9 cellular contexts compared by ENCODE assay signal in genomic region chr5:38599751-38600150, GRCh38. TPM values are rescaled to one million over a fixed set of nuclear protein-coding genes. Genes with fewer than 3 reads are reported as not detected.
DNase-seq lines count a peak whose midpoint lies in the region; ATAC-seq and TF ChIP-seq lines count a peak whose summit lies in the region.
"Not testable (repeated sequence)": the region's sequence is repeated elsewhere in the genome, so short reads cannot be mapped to it uniquely, and the experiment has no call there.
"Had no signal": no experiment of that assay in that cellular context is flagged by ENCODE, and none has a peak within 500 bp of the region (broad histone marks: within the 10 kb centered on the region; RNA-seq: fewer than 3 reads in every experiment).

No MANE protein-coding gene starts in this region.

- not testable (repeated sequence) for H3K23ac ChIP-seq in trophoblast cell (ENCODE audit: low read length)

- H3K36me3 ChIP-seq in HUES48 (ENCODE audit: control insufficient read depth, insufficient read depth, low read length); PC-9 (ENCODE audit: low read depth); endodermal cell (ENCODE audit: control insufficient read depth, insufficient read depth, low read length); lung (ENCODE audit: control insufficient read depth in 2 of 2, insufficient read depth in 2 of 2, low read length in 2 of 2); trophoblast cell (ENCODE audit: control insufficient read depth in 1 of 2, insufficient read depth in 2 of 2, low read length in 2 of 2); stomach: not testable (repeated sequence)

- H3K9me3 Mint-ChIP-seq in endodermal cell, result not testable (repeated sequence)

- not testable (repeated sequence) for H3K79me2 ChIP-seq in PC-9 (ENCODE audit: low read depth); trophoblast cell (ENCODE audit: control insufficient read depth, insufficient read depth, low read length, poor library complexity)

- H3K36me3 Mint-ChIP-seq in endodermal cell (ENCODE audit: low read depth), result not testable (repeated sequence)

- H3K4me1 Mint-ChIP-seq in endodermal cell, result peaks cover 81% of the 10 kb centered on the region

- H4K8ac ChIP-seq in trophoblast cell (ENCODE audit: low read depth, low read length), result not testable (repeated sequence)

- not testable (repeated sequence) for H3K4ac ChIP-seq in trophoblast cell (ENCODE audit: low read depth, low read length)

- H3K4me3 Mint-ChIP-seq in endodermal cell, result not testable (repeated sequence)

- POLR2A ChIA-PET in PC-9 (lab: Charles Lee; ENCODE audit: unreplicated experiment), result interaction anchor here (1.1 kb wide), 1 partner anchor 37 kb away, joined by 3 read pairs; no protein-coding TSS in a partner anchor

- H2AFZ ChIP-seq in PC-9; trophoblast cell (ENCODE audit: insufficient read depth, low read length, poor library complexity): not testable (repeated sequence)

- intact Hi-C loops in PC-9 (cut with micrococcal nuclease; ENCODE audit: unreplicated experiment), result loop anchor here (1.0 to 5.0 kb wide), 10 partner anchors 8 to 503 kb away; partner anchors contain the start of gene OSMR
- intact Hi-C loops in stomach (cut with DNase I; ENCODE audit: low total_unique reads), result not testable (repeated sequence)

- H3K27me3 ChIP-seq in HUES48 (ENCODE audit: control insufficient read depth, insufficient read depth, low read length); PC-9 (ENCODE audit: insufficient read depth, low read depth); endodermal cell (ENCODE audit: control insufficient read depth, insufficient read depth, low read length, poor library complexity, severe bottlenecking); lung (ENCODE audit: control insufficient read depth, insufficient read depth); trophoblast cell (ENCODE audit: insufficient read depth, low read length); stomach: not testable (repeated sequence)

- H3K27ac ChIP-seq in C4-2B (peak overlapping the region; percentile 76; the same call in 1 of the 2 replicates), HUES48 (ENCODE audit: low read depth, low read length) (peak overlapping the region; percentile 36), PC-9 (peak overlapping the region; percentile 38; the same call in 1 of the 2 replicates), trophoblast cell (ENCODE audit: low read depth, low read length) (peak overlapping the region; percentile 66), stomach (peak overlapping the region in 3 of 5 donors; percentile 60 to 79 (median 71))
- not testable (repeated sequence) for H3K27ac ChIP-seq in endodermal cell (ENCODE audit: low read depth, low read length); lung (ENCODE audit: low read depth in 1 of 2, low read length in 1 of 2)

- peak overlapping the region; percentile 60 for H3K27ac Mint-ChIP-seq in endodermal cell

- H4K12ac ChIP-seq in trophoblast cell (ENCODE audit: low read depth, low read length), result not testable (repeated sequence)

- H3K4me2 ChIP-seq in PC-9, result peak overlapping the region; percentile 32
- not testable (repeated sequence) for H3K4me2 ChIP-seq in trophoblast cell (ENCODE audit: low read length)

- not testable (repeated sequence) for TF ChIP-seq CTCF in C4-2B (conservative IDR thresholded peaks at IDR 0.05); PC-9 (conservative IDR thresholded peaks at IDR 0.05); endodermal cell (conservative IDR thresholded peaks at IDR 0.05); lung (IDR thresholded peaks at IDR 0.05; ENCODE audit: control extremely low read depth, extremely low read depth); stomach (IDR thresholded peaks at IDR 0.05)

- H3F3A ChIP-seq in PC-9 (ENCODE audit: insufficient read depth, low read depth), result peaks cover 33% of the 10 kb centered on the region

- H3K9me3 ChIP-seq in HUES48 (ENCODE audit: control insufficient read depth, insufficient read depth, low read length); PC-9 (ENCODE audit: insufficient read depth, low read depth); endodermal cell (ENCODE audit: control insufficient read depth, low read length); lung (ENCODE audit: control insufficient read depth in 2 of 2, insufficient read depth in 1 of 2, low read length in 1 of 2); trophoblast cell (ENCODE audit: insufficient read depth, low read depth, low read length); stomach: not testable (repeated sequence)

- peak in 1 of 2 experiments; percentile 43 for DNase-seq in PC-9
- not testable (repeated sequence) for DNase-seq in endodermal cell, stomach
- DNase-seq in lung (ENCODE audit: low spot score), result peak; percentile 4
- DNase-seq in trophoblast cell, result peak; percentile 73 to 88

- not testable (repeated sequence) for TF ChIP-seq POLR2A in stomach (IDR thresholded peaks at IDR 0.05)

- H2BK12ac ChIP-seq in trophoblast cell (ENCODE audit: low read length), result not testable (repeated sequence)

- H3K9ac ChIP-seq in HUES48 (ENCODE audit: low read depth, low read length); trophoblast cell (ENCODE audit: low read length): not testable (repeated sequence)
- H3K9ac ChIP-seq in endodermal cell (ENCODE audit: extremely low read depth, low read length, poor library complexity, severe bottlenecking), result peak overlapping the region; percentile 14

- ATAC-seq in lung (ENCODE audit: insufficient read depth, low FRiP score), result not testable (repeated sequence)

- TF ChIP-seq EP300 in stomach (IDR thresholded peaks at IDR 0.05), result not testable (repeated sequence)

- not testable (repeated sequence) for H3K4me3 ChIP-seq in HUES48 (ENCODE audit: low read depth, low read length); PC-9; endodermal cell (ENCODE audit: low read length); lung; trophoblast cell (ENCODE audit: low read depth, low read length); stomach

- H3K14ac ChIP-seq in trophoblast cell (ENCODE audit: low read length), result not testable (repeated sequence)

- H3K27me3 Mint-ChIP-seq in endodermal cell (ENCODE audit: insufficient read depth), result not testable (repeated sequence)

- CTCF ChIA-PET in PC-9 (lab: Charles Lee), result interaction anchor here (0.6 to 1.9 kb wide), 4 partner anchors 7 to 271 kb away, joined by 3 to 13 read pairs (median 4); no protein-coding TSS in a partner anchor

- H2BK120ac ChIP-seq in trophoblast cell (ENCODE audit: insufficient read depth, low read length, poor library complexity), result not testable (repeated sequence)

- not testable (repeated sequence) for H4K91ac ChIP-seq in trophoblast cell (ENCODE audit: low read depth, low read length)

- H3K4me1 ChIP-seq in HUES48 (ENCODE audit: control insufficient read depth, insufficient read depth, low read length), result not testable (repeated sequence)
- H3K4me1 ChIP-seq in PC-9 (replicated peaks; ENCODE audit: insufficient read depth), result peaks cover 73% of the 10 kb centered on the region
- H3K4me1 ChIP-seq in endodermal cell (ENCODE audit: control insufficient read depth, insufficient read depth, low read length), result peaks cover 37% of the 10 kb centered on the region
- H3K4me1 ChIP-seq in lung (ENCODE audit: control insufficient read depth in 2 of 2, insufficient read depth in 2 of 2, low read length in 2 of 2), result peaks cover 14 to 20% of the 10 kb centered on the region in 2 donors
- H3K4me1 ChIP-seq in trophoblast cell (ENCODE audit: control insufficient read depth in 1 of 2, insufficient read depth in 2 of 2, low read length in 2 of 2), result peaks cover 29 to 33% of the 10 kb centered on the region in 2 experiments
- H3K4me1 ChIP-seq in stomach, result peaks cover 29 to 43% (median 37%) of the 10 kb centered on the region in 4 donors

- not testable (repeated sequence) for H2BK5ac ChIP-seq in trophoblast cell (ENCODE audit: low read depth, low read length, poor library complexity)

- H2AK5ac ChIP-seq in trophoblast cell (ENCODE audit: low read length), result not testable (repeated sequence)

- not testable (repeated sequence) for H3K9me2 ChIP-seq in PC-9 (ENCODE audit: insufficient read depth)

- H4K20me1 ChIP-seq in PC-9 (ENCODE audit: insufficient read depth), result not testable (repeated sequence)

- not testable (repeated sequence) for H3K18ac ChIP-seq in trophoblast cell (ENCODE audit: low read length)

- BruUV-seq in PC-9 (replicated peaks; lab: Mats Ljungman, UMichigan), result not testable (repeated sequence)

- peaks cover 22% of the 10 kb centered on the region for H3K79me1 ChIP-seq in trophoblast cell (ENCODE audit: low read length)

RNA-seq across cellular contexts. Expression of gene LIFR, which starts 43.3 kb away (rescaled TPM):
- total RNA-seq in PC-9 (2021) (22.0 and 28.6 TPM in 2 replicates), endodermal cell (10 to 100 TPM; 81.7 to 85.9 TPM), lung (100 to 1,000 TPM in 1 of 2 donors, 10 to 100 TPM in 1; 61.3 to 345 TPM), stomach (100 to 1,000 TPM in 2 of 5 donors, 10 to 100 TPM in 3; 15.2 to 259 (median 86.2) TPM)
- polyA plus RNA-seq in endodermal cell (2013, experiment 1 of 2), result 36.8 TPM
- 46.8 TPM for polyA plus RNA-seq in endodermal cell (2013, experiment 2 of 2)
- polyA plus RNA-seq in lung (10 to 100 TPM; 14.2 TPM), stomach (1 to 10 TPM; 6.2 to 7.7 (median 6.6) TPM)
- polyA plus RNA-seq in trophoblast cell (2013), result 16.6 and 16.7 TPM in 2 replicates
- polyA plus RNA-seq: CD14-positive monocyte; CD4-positive, alpha-beta memory T cell had no signal
